8 cellular contexts compared by ENCODE assay signal in genomic region chr6:137811121-137811911, GRCh38. TPM values are rescaled to one million over a fixed set of nuclear protein-coding genes. Genes with fewer than 3 reads are reported as not detected.
DNase-seq lines count a peak whose midpoint lies in the region; ATAC-seq and TF ChIP-seq lines count a peak whose summit lies in the region.

No MANE protein-coding gene starts in this region.

- no peaks in the 10 kb centered on the region for H3K36me3 Mint-ChIP-seq in Caco-2 (ENCODE audit: insufficient read depth, unreplicated experiment)
- H3K36me3 Mint-ChIP-seq in T-helper 2 cell treated with Interferon-gamma antibody and Interleukin-4, amounts not matched to agents 5 μg/mL and 100 μg/mL, for 36 hours (ENCODE audit: low read depth): peaks cover 2% of the 10 kb centered on the region

- H3K27ac ChIP-seq in A673 (ENCODE audit: low read depth, low read length, poor library complexity, severe bottlenecking): no peak overlapping the region

- no peaks in the 10 kb centered on the region for H3K27me3 Mint-ChIP-seq in Caco-2 (ENCODE audit: insufficient read depth, unreplicated experiment)
- no peaks in the 10 kb centered on the region for H3K27me3 Mint-ChIP-seq in T-helper 2 cell treated with Interferon-gamma antibody and Interleukin-4, amounts not matched to agents 5 μg/mL and 100 μg/mL, for 36 hours (ENCODE audit: low read depth)

- H3K4me1 ChIP-seq in Caco-2 (peaks cover 41% of the 10 kb centered on the region), A673 (ENCODE audit: insufficient read depth, low read length, poor library complexity, severe bottlenecking) (no peaks in the 10 kb centered on the region)

- H3K9me3 Mint-ChIP-seq in Caco-2 (ENCODE audit: unreplicated experiment): no peaks in the 10 kb centered on the region
- peaks cover 8% of the 10 kb centered on the region for H3K9me3 Mint-ChIP-seq in T-helper 2 cell treated with Interferon-gamma antibody and Interleukin-4, amounts not matched to agents 5 μg/mL and 100 μg/mL, for 36 hours

- peak; percentile 95 for ATAC-seq in GM19467 (IDR thresholded peaks at IDR 0.05; ENCODE audit: unreplicated experiment)
- ATAC-seq in HG03571 (IDR thresholded peaks at IDR 0.05; ENCODE audit: unreplicated experiment): peak; percentile 95

- POLR2A ChIA-PET in Caco-2 (lab: Charles Lee): interaction anchor here (0.6 to 1.3 kb wide), 2 partner anchors 13 to 17 kb away, joined by 3 to 4 read pairs; no protein-coding TSS in a partner anchor
- POLR2A ChIA-PET in A673 (lab: Charles Lee; ENCODE audit: low non-redundant PET): no interaction called here

- DNase-seq in Caco-2 (peak; percentile 63 to 76), amniotic stem cell (lab: John Stamatoyannopoulos, UW) (peak; percentile 72), islet precursor cell (peak; percentile 86), A673 (ENCODE audit: low spot score) (no peak)
- DNase-seq in T-helper 2 cell treated with Interferon-gamma antibody and Interleukin-4, amounts not matched to agents 5 μg/mL and 100 μg/mL, for 36 hours (ENCODE audit: low spot score): peak; percentile 83
- DNase-seq in stimulated activated CD4-positive, alpha-beta T cell treated with anti-CD3 and anti-CD28 coated beads, Interleukin-4, amount 100 ng/mL, for 24 hours: peak; percentile 86

- peak overlapping the region; percentile 67 for H3K4me3 Mint-ChIP-seq in Caco-2 (ENCODE audit: unreplicated experiment)
- H3K4me3 Mint-ChIP-seq in T-helper 2 cell treated with Interferon-gamma antibody and Interleukin-4, amounts not matched to agents 5 μg/mL and 100 μg/mL, for 36 hours: peak overlapping the region; percentile 67

- no peak for TF ChIP-seq CTCF in Caco-2 (IDR thresholded peaks at IDR 0.05; ENCODE audit: insufficient read depth in 1 of 2, low read depth in 1 of 2, low read length in 1 of 2, severe bottlenecking in 1 of 2, unreplicated experiment in 1 of 2)
- no peak for TF ChIP-seq CTCF in A673 (conservative IDR thresholded peaks at IDR 0.05; ENCODE audit: low read depth, low read length)

- intact Hi-C loops in Caco-2 (cut with micrococcal nuclease; ENCODE audit: unreplicated experiment): loop anchor here (1.0 kb wide), 1 partner anchor 9 kb away; no protein-coding TSS in a partner anchor
- intact Hi-C loops in A673 (cut with micrococcal nuclease; ENCODE audit: unreplicated experiment): no loop called here

- H3K27ac Mint-ChIP-seq in Caco-2 (ENCODE audit: unreplicated experiment): peak overlapping the region; percentile 74
- peak overlapping the region; percentile 82 for H3K27ac Mint-ChIP-seq in T-helper 2 cell treated with Interferon-gamma antibody and Interleukin-4, amounts not matched to agents 5 μg/mL and 100 μg/mL, for 36 hours

- H3K27me3 ChIP-seq in Caco-2 (replicated peaks; ENCODE audit: control insufficient read depth, insufficient read depth, low read length) (no peaks in the 10 kb centered on the region), A673 (replicated peaks; ENCODE audit: insufficient read depth, low read depth, low read length, poor library complexity) (peaks cover 4% of the 10 kb centered on the region)

- H3K4me1 Mint-ChIP-seq in Caco-2 (ENCODE audit: low read depth, unreplicated experiment): peaks cover 33% of the 10 kb centered on the region
- peaks cover 41% of the 10 kb centered on the region for H3K4me1 Mint-ChIP-seq in T-helper 2 cell treated with Interferon-gamma antibody and Interleukin-4, amounts not matched to agents 5 μg/mL and 100 μg/mL, for 36 hours (ENCODE audit: low read depth)

- no peaks in the 10 kb centered on the region for H3K9me3 ChIP-seq in Caco-2
- H3K9me3 ChIP-seq in A673 (ENCODE audit: low read depth, low read length, poor library complexity, severe bottlenecking): no peaks in the 10 kb centered on the region

- CTCF ChIA-PET in Caco-2 (lab: Charles Lee) (interaction anchor here (0.9 kb wide), 1 partner anchor 56 kb away, joined by 3 read pairs; the partner anchor contains the start of gene TNFAIP3), A673 (lab: Charles Lee) (interaction anchor here (0.6 to 1.2 kb wide), 2 partner anchors 11 to 55 kb away, joined by 4 to 5 read pairs; no protein-coding TSS in a partner anchor)

- no TSS peak for BruUV-seq in Caco-2 (replicated peaks; lab: Mats Ljungman, UMichigan)
- no TSS peak for BruUV-seq in A673 (replicated peaks; lab: Mats Ljungman, UMichigan)

- H3K4me3 ChIP-seq in Caco-2 (ENCODE audit: low read depth, low read length) (no peak overlapping the region), A673 (ENCODE audit: low read depth, low read length, poor library complexity, severe bottlenecking) (no peak overlapping the region)

- H3K36me3 ChIP-seq in Caco-2 (ENCODE audit: control insufficient read depth, insufficient read depth, low read length) (no peaks in the 10 kb centered on the region), A673 (ENCODE audit: insufficient read depth, low read length, poor library complexity, severe bottlenecking) (no peaks in the 10 kb centered on the region)

RNA-seq across cellular contexts. Expression of gene TNFAIP3, which starts 55.7 kb away (rescaled TPM):
- 45.7 and 50.4 TPM in 2 replicates for total RNA-seq in Caco-2 (2022)
- 6.2 and 12.7 TPM in 2 replicates for total RNA-seq in A673 (2021)
